Comparison of ENCODE assay signal across 10 cellular contexts in genomic region chr17:8935194-8935593, GRCh38. TPM values are rescaled to one million over a fixed set of nuclear protein-coding genes. Genes with fewer than 3 reads are reported as not detected.
DNase-seq lines count a peak whose midpoint lies in the region; ATAC-seq, FAIRE-seq and TF ChIP-seq lines count a peak whose summit lies in the region.
"Had no signal": no experiment of that assay in that cellular context is flagged by ENCODE, and none has a peak within 500 bp of the region (broad histone marks: within the 10 kb centered on the region; RNA-seq: fewer than 3 reads in every experiment).

No MANE protein-coding gene starts in this region.

- H3K4me3 ChIP-seq in MG63 (no peak overlapping the region), MM.1S (ENCODE audit: low read length) (no peak overlapping the region)

- DNase-seq in GM12892 (ENCODE audit: insufficient read length) (no peak), MG63 (peak; percentile 44), amniotic stem cell (lab: John Stamatoyannopoulos, UW) (no peak), MM.1S (no peak)
- DNase-seq in activated T-cell treated with anti-CD3 and anti-CD28 coated beads, Interleukin-2, amount 50 U/mL, for 48 hours: peak; percentile 79 to 82
- DNase-seq in stimulated activated CD4-positive, alpha-beta T cell treated with anti-CD3 and anti-CD28 coated beads, Interleukin-15, amount 100 ng/mL, for 24 hours: peak; percentile 79

- H3K79me2 ChIP-seq in MM.1S (ENCODE audit: low read length): no peaks in the 10 kb centered on the region

- H3K27me3 ChIP-seq in MG63 (peaks cover 7% of the 10 kb centered on the region), MM.1S (replicated peaks; ENCODE audit: insufficient read depth, low read length) (no peaks in the 10 kb centered on the region; the same call in 1 of the 2 replicates)

- H3K4me1 ChIP-seq in MM.1S (ENCODE audit: low read length): peaks cover 16% of the 10 kb centered on the region

- no peak overlapping the region for H3K9ac ChIP-seq in MM.1S (ENCODE audit: low read length)
- H3K9ac ChIP-seq: KMS-11 had no signal

- no peak for TF ChIP-seq CTCF in MM.1S (IDR thresholded peaks at IDR 0.05; ENCODE audit: low read length)

- no peaks in the 10 kb centered on the region for H3K9me2 ChIP-seq in MM.1S (replicated peaks; ENCODE audit: insufficient read depth, low read length)

- H3K4me2 ChIP-seq in MM.1S (ENCODE audit: low read depth, low read length): no peak overlapping the region
- H3K4me2 ChIP-seq: KMS-11 had no signal

- H3F3A ChIP-seq in MM.1S (ENCODE audit: insufficient read depth, low read length): no peaks in the 10 kb centered on the region

- no peak; the same call in 1 of the 2 replicates for TF ChIP-seq POLR2A in GM12892 (IDR thresholded peaks at IDR 0.05; ENCODE audit: low read depth, low read length)

- H3K27ac ChIP-seq in MM.1S (ENCODE audit: low read length): no peak overlapping the region
- H3K27ac ChIP-seq: KMS-11 had no signal

- no peak overlapping the region for H2AFZ ChIP-seq in MM.1S (ENCODE audit: low read length)

- H3K36me3 ChIP-seq in MG63 (no peaks in the 10 kb centered on the region), MM.1S (replicated peaks; ENCODE audit: insufficient read depth, low read length) (no peaks in the 10 kb centered on the region)

- ATAC-seq in GM21825 (IDR thresholded peaks at IDR 0.05; ENCODE audit: unreplicated experiment): no peak
- ATAC-seq in HG03159 (IDR thresholded peaks at IDR 0.05; ENCODE audit: unreplicated experiment): no peak

- H4K20me1 ChIP-seq in MM.1S (ENCODE audit: insufficient read depth, low read length): no peaks in the 10 kb centered on the region

- FAIRE-seq in GM12892 (lab: Jason Lieb, UNC): peak; percentile 94
- FAIRE-seq: keratinocyte had no signal

- peaks cover 7% of the 10 kb centered on the region for H3K9me3 ChIP-seq in MG63
- no peaks in the 10 kb centered on the region for H3K9me3 ChIP-seq in MM.1S (replicated peaks; ENCODE audit: insufficient read depth, low read length)

RNA-seq across cellular contexts. Expression of gene PIK3R5, which starts 30.3 kb away (rescaled TPM):
- polyA plus RNA-seq in GM12892 (2012; ENCODE audit: missing spikeins): 45.2 TPM
- total RNA-seq in MG63 (2014; rRNA removed; shearing (Covaris generic); ENCODE audit: low replicate concordance): not detected in 2 replicates
- polyA plus RNA-seq: keratinocyte had no signal

Comparison
In these comparisons a context has a peak if more than half of its experiments do, and no peak if none do; other contexts are left out.
1. DNase-seq: peak in MG63 (single experiment), activated T-cell treated with anti-CD3 and anti-CD28 coated beads, Interleukin-2, amount 50 U/mL, for 48 hours (2 of 2) and stimulated activated CD4-positive, alpha-beta T cell treated with anti-CD3 and anti-CD28 coated beads, Interleukin-15, amount 100 ng/mL, for 24 hours (single experiment); none in GM12892 (single experiment), amniotic stem cell (single experiment) and MM.1S (single experiment).